In the genomic region with DNA sequence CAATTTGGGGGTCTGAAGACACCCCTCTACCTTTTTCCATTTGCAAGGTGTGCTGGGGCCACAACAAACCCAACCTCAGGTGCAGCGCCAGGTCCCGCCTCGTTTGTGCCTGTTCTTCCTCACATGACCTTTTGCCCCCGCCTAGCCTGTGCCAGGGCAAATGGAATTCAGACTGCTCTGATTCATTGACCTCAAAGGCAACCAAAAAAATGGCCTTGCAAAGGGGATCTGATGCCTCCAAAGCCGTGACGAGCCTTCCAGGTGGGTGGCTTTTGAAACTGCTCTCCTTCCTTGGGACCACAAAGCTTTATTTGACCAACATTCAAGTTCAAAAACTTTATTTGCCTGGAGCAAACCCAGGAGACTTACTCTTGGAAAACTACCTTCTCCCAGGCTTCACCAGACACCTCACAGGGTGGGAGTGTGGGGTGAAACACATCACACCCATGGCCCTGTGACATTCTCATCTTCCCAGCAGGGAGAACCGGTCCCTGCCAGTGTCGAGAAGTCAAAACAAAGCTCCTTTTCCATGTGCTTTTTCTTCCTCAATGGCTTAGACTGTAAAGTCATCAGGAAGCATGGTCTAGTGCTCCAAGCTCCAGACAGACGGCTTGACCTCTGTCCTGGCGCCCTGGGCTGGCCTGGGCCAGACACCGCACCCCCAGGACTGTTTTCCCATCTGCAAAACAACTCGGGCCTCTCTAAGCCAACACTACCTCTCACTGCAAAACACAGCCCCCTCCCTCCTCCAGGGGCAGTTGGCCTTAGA, we compare ENCODE assay signal across 20 cellular contexts.
DNase-seq lines count a peak whose midpoint lies in the region; ATAC-seq and TF ChIP-seq lines count a peak whose summit lies in the region.
"Had no signal": no experiment of that assay in that cellular context is flagged by ENCODE, and none has a peak within 500 bp of the region (broad histone marks: within the 10 kb centered on the region; RNA-seq: fewer than 3 reads in every experiment).

No MANE protein-coding gene starts in this region.

- 55% methylated on average over 12 of the region's 12 CpGs for WGBS in mesenchymal stem cell

- H3K18ac ChIP-seq in mesenchymal stem cell (ENCODE audit: low read depth in 1 of 2, low read length in 2 of 2), result peak overlapping the region; percentile 43 to 70

- no peak overlapping the region for H3K4me2 ChIP-seq in mesenchymal stem cell (ENCODE audit: low read length, poor library complexity, severe bottlenecking)

- no peak overlapping the region for H4K8ac ChIP-seq in mesenchymal stem cell (ENCODE audit: low read length)

- no peaks in the 10 kb centered on the region for H3K36me3 ChIP-seq in mesenchymal stem cell (ENCODE audit: control insufficient read depth in 1 of 2, insufficient read depth in 2 of 2, low read depth in 1 of 2, low read length in 2 of 2)
- H3K36me3 ChIP-seq: MG63, vagina had no signal

- no peak overlapping the region for H2AFZ ChIP-seq in mesenchymal stem cell (ENCODE audit: low read depth, low read length)

- H3K9me3 ChIP-seq in mesenchymal stem cell (ENCODE audit: control insufficient read depth, low read length), result peaks cover 3% of the 10 kb centered on the region
- H3K9me3 ChIP-seq: MG63, vagina had no signal

- peaks cover 12% of the 10 kb centered on the region for H3K4me1 ChIP-seq in mesenchymal stem cell (ENCODE audit: control insufficient read depth, insufficient read depth, low read depth, low read length)
- H3K4me1 ChIP-seq: vagina had no signal

- peak overlapping the region; percentile 43 to 61 for H2BK12ac ChIP-seq in mesenchymal stem cell (ENCODE audit: low read length in 2 of 2)

- no peaks in the 10 kb centered on the region for H3K4me1 Mint-ChIP-seq in chondrocyte (ENCODE audit: low read depth)

- H3K27me3 Mint-ChIP-seq in chondrocyte (ENCODE audit: low read depth), result peaks cover 74% of the 10 kb centered on the region

- peaks cover 3% of the 10 kb centered on the region for H3K9me3 Mint-ChIP-seq in chondrocyte (ENCODE audit: low read depth)
- H3K9me3 Mint-ChIP-seq: activated naive CD4-positive, alpha-beta T cell treated with anti-CD3 and anti-CD28 coated beads, Interleukin-2, amount 10 ng/mL, durations not matched to agents 7 days and 5 days; T-helper 1 cell treated with Interleukin-12 subunit alpha and Interleukin-12 subunit beta and Interleukin-4 antibody, amounts not matched to agents 30 μg/mL and 1 μg/mL, for 36 hours had no signal

- no peaks in the 10 kb centered on the region for H3K79me1 ChIP-seq in mesenchymal stem cell (replicated peaks; ENCODE audit: low read length, poor library complexity, severe bottlenecking)

- no peak overlapping the region for H2BK5ac ChIP-seq in mesenchymal stem cell (ENCODE audit: low read depth, low read length, poor library complexity, severe bottlenecking)

- peak overlapping the region in 1 of 2 experiments; percentile 54 for H3K23ac ChIP-seq in mesenchymal stem cell (ENCODE audit: low read length in 2 of 2)

- no peak overlapping the region for H3K14ac ChIP-seq in mesenchymal stem cell (ENCODE audit: low read length in 2 of 2)

- no peak overlapping the region for H3K4ac ChIP-seq in mesenchymal stem cell (ENCODE audit: low read depth in 1 of 2, low read length in 2 of 2)

- H2BK120ac ChIP-seq in mesenchymal stem cell (ENCODE audit: low read depth, low read length), result no peak overlapping the region

- DNase-seq in LoVo (ENCODE audit: low spot score) (peak; percentile 40), chondrocyte (ENCODE audit: low spot score) (no peak), mesenchymal stem cell (no peak), MV-4-11 (lab: John Stamatoyannopoulos, UW) (no peak), NCI-H2196 treated with DMSO at 0.1 percent for 48 hours (lab: John Stamatoyannopoulos, UW; ENCODE audit: unreplicated experiment) (no peak), nucleus accumbens (lab: John Stamatoyannopoulos, UW) (no peak)
- DNase-seq: activated CD4-positive, alpha-beta T cell treated with anti-CD3 and anti-CD28 coated beads, Interleukin-2, amount 50 U/mL, for 48 hours; activated naive CD4-positive, alpha-beta T cell treated with anti-CD3 and anti-CD28 coated beads, Interleukin-2, amount 10 ng/mL, durations not matched to agents 7 days and 5 days; activated T-cell treated with anti-CD3 and anti-CD28 coated beads, Interleukin-2, amount 50 U/mL, for 1 hour; COR-L47; islet precursor cell; MG63; midbrain; NCI-H2029; NCI-H524 treated with DMSO at 0.1 percent for 48 hours; SIG-M5 had no signal

- H2AK5ac ChIP-seq in mesenchymal stem cell (ENCODE audit: low read length, severe bottlenecking), result peak overlapping the region; percentile 62

- TF ChIP-seq CTCF in chondrocyte (IDR thresholded peaks at IDR 0.05), result no peak

- no peak overlapping the region for H3K9ac ChIP-seq in mesenchymal stem cell (ENCODE audit: low read length)

- peaks cover 2 to 77% of the 10 kb centered on the region in 2 experiments for H3K27me3 ChIP-seq in mesenchymal stem cell (ENCODE audit: control insufficient read depth in 1 of 2, insufficient read depth in 1 of 2, low read length in 2 of 2)
- H3K27me3 ChIP-seq: MG63, vagina had no signal

- no peak overlapping the region for H3K27ac Mint-ChIP-seq in chondrocyte (ENCODE audit: unreplicated experiment)
- H3K27ac Mint-ChIP-seq: activated naive CD4-positive, alpha-beta T cell treated with anti-CD3 and anti-CD28 coated beads, Interleukin-2, amount 10 ng/mL, durations not matched to agents 7 days and 5 days; T-helper 1 cell treated with Interleukin-12 subunit alpha and Interleukin-12 subunit beta and Interleukin-4 antibody, amounts not matched to agents 30 μg/mL and 1 μg/mL, for 36 hours had no signal

- no peak overlapping the region for H2BK15ac ChIP-seq in mesenchymal stem cell (ENCODE audit: low read depth, poor library complexity, severe bottlenecking)

- H4K91ac ChIP-seq in mesenchymal stem cell (ENCODE audit: low read length), result peak overlapping the region; percentile 66

- peak overlapping the region; percentile 5 for H3K4me3 Mint-ChIP-seq in chondrocyte (ENCODE audit: unreplicated experiment)
- H3K4me3 Mint-ChIP-seq: activated naive CD4-positive, alpha-beta T cell treated with anti-CD3 and anti-CD28 coated beads, Interleukin-2, amount 10 ng/mL, durations not matched to agents 7 days and 5 days; T-helper 1 cell treated with Interleukin-12 subunit alpha and Interleukin-12 subunit beta and Interleukin-4 antibody, amounts not matched to agents 30 μg/mL and 1 μg/mL, for 36 hours had no signal

- no peaks in the 10 kb centered on the region for H3K36me3 Mint-ChIP-seq in chondrocyte (ENCODE audit: low read depth)
- H3K36me3 Mint-ChIP-seq: activated naive CD4-positive, alpha-beta T cell treated with anti-CD3 and anti-CD28 coated beads, Interleukin-2, amount 10 ng/mL, durations not matched to agents 7 days and 5 days had no signal

- no peak overlapping the region for H3K27ac ChIP-seq in mesenchymal stem cell (ENCODE audit: low read length, poor library complexity, severe bottlenecking)
- H3K27ac ChIP-seq: vagina had no signal

- H3K4me3 ChIP-seq in mesenchymal stem cell (ENCODE audit: insufficient read depth in 1 of 2, low read depth in 1 of 2, low read length in 2 of 2), result no peak overlapping the region
- H3K4me3 ChIP-seq: MG63, vagina had no signal

- no peak for ATAC-seq in HG03521 (IDR thresholded peaks at IDR 0.05; ENCODE audit: unreplicated experiment)
- ATAC-seq: sciatic nerve had no signal
